In the genomic region with DNA sequence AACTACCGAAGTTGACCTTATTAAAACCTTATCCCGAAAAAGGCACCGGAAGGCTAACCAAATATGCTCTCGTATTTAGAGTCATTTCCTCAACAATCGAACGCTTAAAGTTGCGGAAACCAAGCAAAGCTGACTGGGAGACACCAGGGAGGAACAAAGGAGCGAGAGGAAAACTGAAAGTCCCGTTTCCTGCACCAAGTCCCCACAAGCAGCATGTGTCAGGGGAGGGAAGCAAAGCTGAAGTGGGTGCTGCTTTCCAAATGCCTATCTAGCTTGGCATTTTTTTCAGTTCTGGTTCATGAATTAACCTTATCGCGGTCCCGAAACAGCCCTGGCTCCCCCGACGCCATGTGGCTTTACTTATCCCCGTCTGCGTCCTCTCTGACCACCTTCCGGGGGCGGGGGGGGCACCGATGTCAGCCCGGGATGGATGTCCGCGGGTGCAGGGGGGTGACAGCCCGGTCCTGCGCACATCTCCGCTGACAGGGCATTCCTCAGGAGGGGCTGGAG, we compare ENCODE assay signal across 1 cellular context.
TF ChIP-seq lines count a peak whose summit lies in the region.

No MANE protein-coding gene starts in this region.

TF ChIP-seq in GM12878, 131 proteins besides CTCF, POLR2A, EP300 and RAD21 (continued from another document):
- TF ChIP-seq, protein P1, sequence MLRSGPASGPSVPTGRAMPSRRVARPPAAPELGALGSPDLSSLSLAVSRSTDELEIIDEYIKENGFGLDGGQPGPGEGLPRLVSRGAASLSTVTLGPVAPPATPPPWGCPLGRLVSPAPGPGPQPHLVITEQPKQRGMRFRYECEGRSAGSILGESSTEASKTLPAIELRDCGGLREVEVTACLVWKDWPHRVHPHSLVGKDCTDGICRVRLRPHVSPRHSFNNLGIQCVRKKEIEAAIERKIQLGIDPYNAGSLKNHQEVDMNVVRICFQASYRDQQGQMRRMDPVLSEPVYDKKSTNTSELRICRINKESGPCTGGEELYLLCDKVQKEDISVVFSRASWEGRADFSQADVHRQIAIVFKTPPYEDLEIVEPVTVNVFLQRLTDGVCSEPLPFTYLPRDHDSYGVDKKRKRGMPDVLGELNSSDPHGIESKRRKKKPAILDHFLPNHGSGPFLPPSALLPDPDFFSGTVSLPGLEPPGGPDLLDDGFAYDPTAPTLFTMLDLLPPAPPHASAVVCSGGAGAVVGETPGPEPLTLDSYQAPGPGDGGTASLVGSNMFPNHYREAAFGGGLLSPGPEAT (IDR thresholded peaks at IDR 0.05; ENCODE audit: low read depth), result 0 out of 2 replicates have a peak, but pooled peaks have one; percentile 22
- TF ChIP-seq, protein P2, sequence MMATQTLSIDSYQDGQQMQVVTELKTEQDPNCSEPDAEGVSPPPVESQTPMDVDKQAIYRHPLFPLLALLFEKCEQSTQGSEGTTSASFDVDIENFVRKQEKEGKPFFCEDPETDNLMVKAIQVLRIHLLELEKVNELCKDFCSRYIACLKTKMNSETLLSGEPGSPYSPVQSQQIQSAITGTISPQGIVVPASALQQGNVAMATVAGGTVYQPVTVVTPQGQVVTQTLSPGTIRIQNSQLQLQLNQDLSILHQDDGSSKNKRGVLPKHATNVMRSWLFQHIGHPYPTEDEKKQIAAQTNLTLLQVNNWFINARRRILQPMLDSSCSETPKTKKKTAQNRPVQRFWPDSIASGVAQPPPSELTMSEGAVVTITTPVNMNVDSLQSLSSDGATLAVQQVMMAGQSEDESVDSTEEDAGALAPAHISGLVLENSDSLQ (IDR thresholded peaks at IDR 0.05), result 0 out of 2 replicates have a peak, but pooled peaks have one; percentile 7
- TF ChIP-seq ZZZ3 (IDR thresholded peaks at IDR 0.05; ENCODE audit: control insufficient read depth, insufficient read length, low read depth) (no peak), MEF2B (IDR thresholded peaks at IDR 0.05; ENCODE audit: partially characterized antibody, poor library complexity, severe bottlenecking) (peak; percentile 15), E2F4 (IDR thresholded peaks at IDR 0.05; ENCODE audit: low read depth, low read length) (no peak), RBBP5 (conservative IDR thresholded peaks at IDR 0.05) (no peak), SRF (IDR thresholded peaks at IDR 0.05; ENCODE audit: low read depth in 2 of 2, low read length in 2 of 2) (peak; percentile 31 to 75; a peak in 1 of 4 replicates), IKZF1 (conservative IDR thresholded peaks at IDR 0.05) (peak; percentile 66), ETV6 (conservative IDR thresholded peaks at IDR 0.05 in 1 of 2, IDR thresholded peaks at IDR 0.05 in 1 of 2; ENCODE audit: borderline replicate concordance in 1 of 2, low read depth in 1 of 2) (peak in 1 of 2 experiments; percentile 59; a peak in 1 of 4 replicates), CHD2 (IDR thresholded peaks at IDR 0.05; ENCODE audit: borderline replicate concordance, low read depth, low read length) (no peak), IKZF2 (IDR thresholded peaks at IDR 0.05) (peak; percentile 65 to 71), MYC (IDR thresholded peaks at IDR 0.05; ENCODE audit: insufficient read depth, insufficient read length, insufficient replicate concordance, low read length, severe bottlenecking) (peak; percentile 29), MXI1 (IDR thresholded peaks at IDR 0.05; ENCODE audit: low read depth, low read length) (0 out of 2 replicates have a peak, but pooled peaks have one; percentile 45), ZNF384 (IDR thresholded peaks at IDR 0.05; ENCODE audit: borderline replicate concordance, low read depth, low read length) (no peak), TBL1XR1 (IDR thresholded peaks at IDR 0.05; ENCODE audit: low read depth, low read length) (0 out of 2 replicates have a peak, but pooled peaks have one; percentile 32), YY1 (IDR thresholded peaks at IDR 0.05; ENCODE audit: low read depth, low read length) (peak; percentile 38; the same call in 1 of the 2 replicates), CREB1 (IDR thresholded peaks at IDR 0.05; ENCODE audit: low read depth) (no peak), MTA2 (IDR thresholded peaks at IDR 0.05; ENCODE audit: low read depth) (no peak), KLF5 (IDR thresholded peaks at IDR 0.05; ENCODE audit: partially characterized antibody) (no peak), EZH2 (IDR thresholded peaks at IDR 0.05; ENCODE audit: borderline replicate concordance, control insufficient read depth, low read depth, low read length) (no peak), POLR2AphosphoS5 (IDR thresholded peaks at IDR 0.05; ENCODE audit: low read length) (no peak), BHLHE40 (IDR thresholded peaks at IDR 0.05; ENCODE audit: borderline replicate concordance in 1 of 2, low read depth in 2 of 2, low read length in 1 of 2) (0 out of 4 replicates have a peak, but pooled peaks of 1 of the 2 experiments have one; percentile 5), ATF2 (IDR thresholded peaks at IDR 0.05; ENCODE audit: low read length) (no peak), RCOR1 (conservative IDR thresholded peaks at IDR 0.05; ENCODE audit: low read depth, low read length) (no peak)
- TF ChIP-seq, protein P3, sequence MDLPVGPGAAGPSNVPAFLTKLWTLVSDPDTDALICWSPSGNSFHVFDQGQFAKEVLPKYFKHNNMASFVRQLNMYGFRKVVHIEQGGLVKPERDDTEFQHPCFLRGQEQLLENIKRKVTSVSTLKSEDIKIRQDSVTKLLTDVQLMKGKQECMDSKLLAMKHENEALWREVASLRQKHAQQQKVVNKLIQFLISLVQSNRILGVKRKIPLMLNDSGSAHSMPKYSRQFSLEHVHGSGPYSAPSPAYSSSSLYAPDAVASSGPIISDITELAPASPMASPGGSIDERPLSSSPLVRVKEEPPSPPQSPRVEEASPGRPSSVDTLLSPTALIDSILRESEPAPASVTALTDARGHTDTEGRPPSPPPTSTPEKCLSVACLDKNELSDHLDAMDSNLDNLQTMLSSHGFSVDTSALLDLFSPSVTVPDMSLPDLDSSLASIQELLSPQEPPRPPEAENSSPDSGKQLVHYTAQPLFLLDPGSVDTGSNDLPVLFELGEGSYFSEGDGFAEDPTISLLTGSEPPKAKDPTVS (IDR thresholded peaks at IDR 0.05; ENCODE audit: low read depth, low read length), result no peak
TF ChIP-seq in GM12878: peak in this region for 17.
